In the genomic region with DNA sequence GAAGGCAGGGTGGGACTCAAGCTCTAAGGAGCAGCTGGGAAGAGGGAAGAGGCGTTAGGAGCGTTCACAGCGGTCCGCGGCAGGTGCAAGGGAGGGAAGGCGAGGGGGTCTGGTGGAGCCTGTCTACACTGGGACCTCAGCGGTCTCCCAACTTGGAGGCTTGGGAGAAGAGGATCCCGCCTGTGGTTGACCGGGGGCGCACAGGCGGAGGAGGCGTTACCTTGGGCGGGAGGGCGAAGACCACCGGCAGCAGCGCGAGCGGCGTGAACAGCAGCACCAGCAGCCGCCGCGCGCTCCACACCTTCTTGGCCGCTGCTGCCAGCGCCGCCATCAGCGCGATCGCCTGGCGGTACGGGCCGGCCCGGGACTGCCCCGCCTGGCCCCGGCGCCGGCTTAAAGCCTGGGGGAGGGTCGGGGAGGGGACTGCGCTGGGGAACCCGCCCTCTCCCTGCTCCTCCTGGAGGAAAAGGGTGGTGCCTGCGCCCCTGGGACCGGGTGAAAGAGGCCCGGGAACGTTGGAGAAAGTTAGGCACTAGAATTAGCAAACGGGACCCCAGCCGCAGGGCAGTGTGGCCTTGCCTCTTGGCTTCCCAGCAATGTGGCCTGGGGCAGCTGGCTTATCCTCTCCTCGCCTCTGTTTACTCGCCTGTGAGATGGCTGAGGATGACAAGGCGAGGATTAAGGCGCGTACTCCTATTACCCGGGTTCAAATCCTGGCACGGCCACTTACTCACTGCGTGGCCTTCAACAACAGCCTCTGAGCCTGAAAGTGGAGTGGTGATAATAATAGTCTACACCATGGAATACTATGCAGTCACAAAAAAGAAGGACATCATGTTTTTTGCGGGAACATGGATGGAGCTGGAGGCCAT, we compare ENCODE assay signal across 10 cellular contexts. TPM values are rescaled to one million over a fixed set of nuclear protein-coding genes. Genes with fewer than 3 reads are reported as not detected.
DNase-seq lines count a peak whose midpoint lies in the region; ATAC-seq and TF ChIP-seq lines count a peak whose summit lies in the region.
"Had no signal": no experiment of that assay in that cellular context is flagged by ENCODE, and none has a peak within 500 bp of the region (broad histone marks: within the 10 kb centered on the region; RNA-seq: fewer than 3 reads in every experiment).

A gene with protein sequence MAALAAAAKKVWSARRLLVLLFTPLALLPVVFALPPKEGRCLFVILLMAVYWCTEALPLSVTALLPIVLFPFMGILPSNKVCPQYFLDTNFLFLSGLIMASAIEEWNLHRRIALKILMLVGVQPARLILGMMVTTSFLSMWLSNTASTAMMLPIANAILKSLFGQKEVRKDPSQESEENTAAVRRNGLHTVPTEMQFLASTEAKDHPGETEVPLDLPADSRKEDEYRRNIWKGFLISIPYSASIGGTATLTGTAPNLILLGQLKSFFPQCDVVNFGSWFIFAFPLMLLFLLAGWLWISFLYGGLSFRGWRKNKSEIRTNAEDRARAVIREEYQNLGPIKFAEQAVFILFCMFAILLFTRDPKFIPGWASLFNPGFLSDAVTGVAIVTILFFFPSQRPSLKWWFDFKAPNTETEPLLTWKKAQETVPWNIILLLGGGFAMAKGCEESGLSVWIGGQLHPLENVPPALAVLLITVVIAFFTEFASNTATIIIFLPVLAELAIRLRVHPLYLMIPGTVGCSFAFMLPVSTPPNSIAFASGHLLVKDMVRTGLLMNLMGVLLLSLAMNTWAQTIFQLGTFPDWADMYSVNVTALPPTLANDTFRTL (minus strand): TSS at position 369 of the 872 bp plus-strand sequence. CDS start 38 bp downstream, at position 331.

- peaks cover 0 to 9% (median 7%) of the 10 kb centered on the region in 4 donors for H3K4me1 ChIP-seq in stomach

- H3K9me3 ChIP-seq in stomach = no peaks in the 10 kb centered on the region

- peak; percentile 6 for DNase-seq in NCI-H1092 (lab: John Stamatoyannopoulos, UW)
- no peak for DNase-seq in NCI-H1092 treated with DMSO at 0.1 percent for 48 hours (lab: John Stamatoyannopoulos, UW)
- DNase-seq in coronary artery (ENCODE audit: low spot score) = no peak
- peak; percentile 67 for DNase-seq in left kidney (ENCODE audit: low read depth, low spot score)
- DNase-seq in stomach = peak; percentile 46
- DNase-seq in HuH-7.5 (ENCODE audit: low spot score) = no peak
- no peak for DNase-seq in RKO (ENCODE audit: low spot score)
- DNase-seq: activated gamma-delta T cell had no signal

- no peak within 1 kb of the TSS for H3K27ac ChIP-seq in coronary artery
- H3K27ac ChIP-seq in stomach = peak within 1 kb of the TSS in 1 of 5 donors; percentile 10

- H3K4me3 ChIP-seq in coronary artery (peak within 1 kb of the TSS; percentile 29), stomach (peak within 1 kb of the TSS; percentile 27 to 38 (median 34))

- TF ChIP-seq POLR2A in stomach (IDR thresholded peaks at IDR 0.05) = no peak

- no peak for ATAC-seq in HG02763 (IDR thresholded peaks at IDR 0.05; ENCODE audit: unreplicated experiment)

- H3K27me3 ChIP-seq in stomach = peaks cover 0 to 45% (median 11%) of the 10 kb centered on the region in 3 donors

- TF ChIP-seq CTCF in coronary artery (IDR thresholded peaks at IDR 0.05) (no peak), stomach (IDR thresholded peaks at IDR 0.05) (no peak)

- 12 to 28% (median 16%) methylated on average over 32 to 55 of the region's 55 CpGs for WGBS in stomach, 5 donors

- H3K36me3 ChIP-seq in stomach = no peaks in the 10 kb centered on the region

- no peak for TF ChIP-seq EP300 in stomach (IDR thresholded peaks at IDR 0.05)

- intact Hi-C loops in stomach (cut with DNase I; ENCODE audit: low total_unique reads) = no loop called here

RNA-seq across cellular contexts. Expression of the gene that starts here (rescaled TPM):
- 1 to 10 TPM in 3 of 5 donors, not detected in 2; 1.8 to 6.6 (median 3.8) TPM for total RNA-seq in stomach
- polyA plus RNA-seq in stomach = 1 to 10 TPM in 1 of 3 donors, under 1 TPM in 2; 0.61 to 1.1 (median 0.62) TPM
- total RNA-seq: A172 had no signal

Comparison
In these comparisons a context has a peak if more than half of its experiments do, and no peak if none do; other contexts are left out.
1. DNase-seq: peak in NCI-H1092 (single experiment), left kidney (single experiment) and stomach (single experiment); none in NCI-H1092 treated with DMSO at 0.1 percent for 48 hours (single experiment), coronary artery (single experiment), HuH-7.5 (single experiment) and RKO (single experiment).